In the genomic region with DNA sequence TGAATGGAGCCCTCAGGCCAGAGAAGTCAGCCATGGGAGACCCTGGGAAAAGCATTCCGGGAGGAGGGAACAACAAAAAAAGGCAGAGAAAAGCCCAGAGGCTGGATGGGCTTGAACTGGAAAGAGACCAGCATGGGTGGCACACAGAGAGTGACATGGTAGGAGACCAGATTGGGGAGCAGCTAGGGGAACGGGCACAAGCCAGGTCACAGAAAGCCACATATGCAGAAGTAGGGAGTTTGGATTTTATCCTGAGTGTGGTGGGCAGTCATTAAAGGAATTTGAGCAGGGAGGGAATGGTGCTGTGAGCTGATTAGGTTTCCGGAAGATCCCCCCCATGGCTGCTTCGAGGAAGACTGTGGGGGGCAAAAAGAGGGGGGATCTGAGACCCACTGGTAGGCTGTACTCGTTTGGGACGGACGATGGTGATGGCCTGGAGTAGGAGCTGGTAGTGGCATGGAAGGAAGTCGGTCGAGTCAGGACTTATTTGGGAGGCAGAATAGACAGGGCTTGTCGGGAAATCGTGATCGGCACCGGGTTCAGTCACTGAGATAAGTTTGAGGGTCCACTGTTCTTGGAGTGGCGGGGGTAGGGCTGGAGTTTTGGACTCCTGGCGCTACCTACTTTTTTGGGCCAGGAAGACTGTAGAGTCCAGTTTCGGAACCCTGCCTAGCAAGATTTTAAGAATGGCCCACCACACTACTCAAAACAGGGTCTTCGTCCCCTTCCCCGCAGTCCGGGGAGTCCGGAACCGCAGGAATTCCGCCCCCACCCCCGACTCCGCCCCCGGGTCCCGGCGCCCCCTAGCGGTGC, we compare ENCODE assay signal across 9 cellular contexts. TPM values are rescaled to one million over a fixed set of nuclear protein-coding genes. Genes with fewer than 3 reads are reported as not detected.
DNase-seq lines count a peak whose midpoint lies in the region; ATAC-seq and TF ChIP-seq lines count a peak whose summit lies in the region.
"Had no signal": no experiment of that assay in that cellular context is flagged by ENCODE, and none has a peak within 500 bp of the region (broad histone marks: within the 10 kb centered on the region; RNA-seq: fewer than 3 reads in every experiment).

No MANE protein-coding gene starts in this region.

- intact Hi-C loops in Right ventricle myocardium superior (cut with DNase I): no loop called here
- intact Hi-C loops in cardiac septum (cut with DNase I): loop anchor here (1.0 kb wide), 1 partner anchor 18 kb away; no protein-coding TSS in a partner anchor

- peak overlapping the region; percentile 98 for H3K4me3 Mint-ChIP-seq in osteocyte (ENCODE audit: unreplicated experiment)

- H3K36me3 Mint-ChIP-seq in osteocyte (ENCODE audit: unreplicated experiment): peaks cover 3% of the 10 kb centered on the region

- peaks cover 29% of the 10 kb centered on the region for H3K4me1 Mint-ChIP-seq in osteocyte (ENCODE audit: unreplicated experiment)

- TF ChIP-seq CTCF in VCaP (conservative IDR thresholded peaks at IDR 0.05): no peak
- TF ChIP-seq CTCF in fibroblast of villous mesenchyme (IDR thresholded peaks at IDR 0.05; ENCODE audit: insufficient read depth, low read depth, low read length): no peak
- TF ChIP-seq CTCF in osteocyte (IDR thresholded peaks at IDR 0.05): no peak

- H3K9me3 Mint-ChIP-seq in osteocyte (ENCODE audit: unreplicated experiment): no peaks in the 10 kb centered on the region

- H3K27me3 Mint-ChIP-seq in osteocyte (ENCODE audit: unreplicated experiment): no peaks in the 10 kb centered on the region

- H3K27ac Mint-ChIP-seq in osteocyte (ENCODE audit: unreplicated experiment): peak overlapping the region; percentile 96

- H3K27ac ChIP-seq in VCaP: peak overlapping the region; percentile 85

- ATAC-seq in Right ventricle myocardium superior (ENCODE audit: poor library complexity) (peak; percentile 37), GM21619 (IDR thresholded peaks at IDR 0.05; ENCODE audit: unreplicated experiment) (no peak), GM19397 (IDR thresholded peaks at IDR 0.05; ENCODE audit: unreplicated experiment) (no peak)

- H3K4me3 ChIP-seq in fibroblast of villous mesenchyme (ENCODE audit: low read depth, low read length): peak overlapping the region; percentile 84

- DNase-seq in Right ventricle myocardium superior (no peak), cardiac septum (ENCODE audit: low spot score) (no peak), fibroblast of villous mesenchyme (ENCODE audit: low read depth) (peak; percentile 27), osteocyte (ENCODE audit: extremely low spot score, unreplicated experiment) (no peak), germinal center (ENCODE audit: low spot score) (no peak)

RNA-seq across cellular contexts. Expression of a gene that starts 0.9 kb away (rescaled TPM):
- total RNA-seq in Right ventricle myocardium superior: 10.9 TPM
- 16.7 TPM for total RNA-seq in cardiac septum
- 20.0 and 22.0 TPM in 2 replicates for total RNA-seq in fibroblast of villous mesenchyme
- total RNA-seq in osteocyte: 13.3 and 13.8 TPM in 2 replicates

RNA-seq across cellular contexts. Expression of a gene that starts 11.7 kb away (rescaled TPM):
- total RNA-seq in Right ventricle myocardium superior (3.8 TPM), cardiac septum (3.5 TPM), fibroblast of villous mesenchyme (0.86 and 1.9 TPM in 2 replicates), osteocyte (5.0 and 5.7 TPM in 2 replicates)

RNA-seq across cellular contexts. Expression of a gene that starts 19.3 kb away (rescaled TPM):
- total RNA-seq in Right ventricle myocardium superior (22.7 TPM), cardiac septum (33.9 TPM), fibroblast of villous mesenchyme (38.0 and 49.2 TPM in 2 replicates), osteocyte (31.4 and 33.4 TPM in 2 replicates)

RNA-seq across cellular contexts. Expression of a gene that starts 34.9 kb away (rescaled TPM):
- not detected for total RNA-seq in Right ventricle myocardium superior
- 0.08 TPM for total RNA-seq in cardiac septum
- total RNA-seq in fibroblast of villous mesenchyme: under 0.01 TPM in 2 replicates
- total RNA-seq in osteocyte: 0.21 and 0.29 TPM in 2 replicates
- total RNA-seq: frontal cortex had no signal

RNA-seq across cellular contexts. Expression of a gene that starts 40.7 kb away (rescaled TPM):
- total RNA-seq in Right ventricle myocardium superior: 117 TPM
- total RNA-seq in cardiac septum: 81.6 TPM
- 33.7 and 64.7 TPM in 2 replicates for total RNA-seq in fibroblast of villous mesenchyme
- total RNA-seq in osteocyte: 45.6 and 51.5 TPM in 2 replicates
